Comparison of ENCODE assay signal across 1 cellular context in genomic region chr13:95756072-95756471, GRCh38.
TF ChIP-seq lines count a peak whose summit lies in the region.

No MANE protein-coding gene starts in this region.

TF ChIP-seq in H1, 55 proteins besides CTCF, POLR2A, EP300 and RAD21:
- TF ChIP-seq SUZ12 (IDR thresholded peaks at IDR 0.05; ENCODE audit: low read length) (no peak), BCL11A (IDR thresholded peaks at IDR 0.05; ENCODE audit: low read depth in 2 of 2, low read length in 2 of 2) (no peak), HDAC2 (IDR thresholded peaks at IDR 0.05; ENCODE audit: borderline replicate concordance in 1 of 2, low read depth in 2 of 2, low read length in 2 of 2) (no peak), MAFK (IDR thresholded peaks at IDR 0.05; ENCODE audit: low read depth, low read length) (no peak), JUND (IDR thresholded peaks at IDR 0.05; ENCODE audit: low read length) (peak; percentile 68), CTBP2 (IDR thresholded peaks at IDR 0.05; ENCODE audit: borderline replicate concordance, insufficient read depth, insufficient read length, low read length) (no peak), KDM5A (IDR thresholded peaks at IDR 0.05; ENCODE audit: low read length) (no peak), TBP (IDR thresholded peaks at IDR 0.05; ENCODE audit: low read depth, low read length) (no peak), SIRT6 (IDR thresholded peaks at IDR 0.05; ENCODE audit: low read length) (no peak), CEBPB (IDR thresholded peaks at IDR 0.05; ENCODE audit: low read depth, low read length) (peak; percentile 93), SIX5 (IDR thresholded peaks at IDR 0.05; ENCODE audit: low read depth, low read length) (no peak), GABPA (IDR thresholded peaks at IDR 0.05; ENCODE audit: borderline replicate concordance, insufficient read depth, low read length) (no peak), RXRA (IDR thresholded peaks at IDR 0.05; ENCODE audit: insufficient read depth, low read depth, low read length) (no peak), KDM4A (IDR thresholded peaks at IDR 0.05; ENCODE audit: low read depth, low read length, severe bottlenecking) (no peak)
- TF ChIP-seq, protein P1, sequence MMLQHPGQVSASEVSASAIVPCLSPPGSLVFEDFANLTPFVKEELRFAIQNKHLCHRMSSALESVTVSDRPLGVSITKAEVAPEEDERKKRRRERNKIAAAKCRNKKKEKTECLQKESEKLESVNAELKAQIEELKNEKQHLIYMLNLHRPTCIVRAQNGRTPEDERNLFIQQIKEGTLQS (IDR thresholded peaks at IDR 0.05; ENCODE audit: insufficient read depth, low read depth, low read length): peak; percentile 37; the same call in 1 of the 2 replicates
- TF ChIP-seq, protein P2, sequence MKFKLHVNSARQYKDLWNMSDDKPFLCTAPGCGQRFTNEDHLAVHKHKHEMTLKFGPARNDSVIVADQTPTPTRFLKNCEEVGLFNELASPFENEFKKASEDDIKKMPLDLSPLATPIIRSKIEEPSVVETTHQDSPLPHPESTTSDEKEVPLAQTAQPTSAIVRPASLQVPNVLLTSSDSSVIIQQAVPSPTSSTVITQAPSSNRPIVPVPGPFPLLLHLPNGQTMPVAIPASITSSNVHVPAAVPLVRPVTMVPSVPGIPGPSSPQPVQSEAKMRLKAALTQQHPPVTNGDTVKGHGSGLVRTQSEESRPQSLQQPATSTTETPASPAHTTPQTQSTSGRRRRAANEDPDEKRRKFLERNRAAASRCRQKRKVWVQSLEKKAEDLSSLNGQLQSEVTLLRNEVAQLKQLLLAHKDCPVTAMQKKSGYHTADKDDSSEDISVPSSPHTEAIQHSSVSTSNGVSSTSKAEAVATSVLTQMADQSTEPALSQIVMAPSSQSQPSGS (IDR thresholded peaks at IDR 0.05; ENCODE audit: low read length): no peak
